ENCODE assay signal across 16 cellular contexts in genomic region chr1:174940776-174941175, GRCh38.
"Had no signal": no experiment of that assay in that cellular context is flagged by ENCODE, and none has a peak within 500 bp of the region (broad histone marks: within the 10 kb centered on the region; RNA-seq: fewer than 3 reads in every experiment).

No MANE protein-coding gene starts in this region.

- H3K36me3 ChIP-seq: lower lobe of right lung, thyroid gland, WERI-Rb-1 had no signal

- H3K4me3 ChIP-seq: body of pancreas, lower lobe of right lung, thyroid gland had no signal

- H3K36me3 Mint-ChIP-seq: mesothelial cell of epicardium had no signal

- H3K27me3 ChIP-seq: body of pancreas, thyroid gland had no signal

- H3K9me3 Mint-ChIP-seq: immature natural killer cell, mesothelial cell of epicardium, nephron progenitor cell had no signal

- DNase-seq: activated CD4-positive, alpha-beta T cell treated with anti-CD3 and anti-CD28 coated beads, Interleukin-2, amount 50 U/mL, for 4 hours; activated naive CD4-positive, alpha-beta T cell; body of pancreas; cortex of kidney; effector CD8-positive, alpha-beta T cell; immature natural killer cell; left colon; lower lobe of right lung; nephron progenitor cell; retina; stimulated activated CD8-positive, alpha-beta memory T cell treated with anti-CD3 and anti-CD28 coated beads, Interleukin-4, amount 100 ng/mL, for 48 hours; stimulated activated naive CD4-positive, alpha-beta T cell treated with Interleukin-2 at 50 U/mL for 16 hours; thyroid gland; WERI-Rb-1 had no signal

- H3K4me1 ChIP-seq: thyroid gland had no signal

- H3K27ac ChIP-seq: body of pancreas, lower lobe of right lung, thyroid gland, WERI-Rb-1 had no signal

- ATAC-seq: body of pancreas, esophagus mucosa, left colon, lower lobe of right lung had no signal

- H3K4me3 Mint-ChIP-seq: immature natural killer cell, mesothelial cell of epicardium, nephron progenitor cell had no signal

- H3K27ac Mint-ChIP-seq: nephron progenitor cell had no signal
